In the genomic region with DNA sequence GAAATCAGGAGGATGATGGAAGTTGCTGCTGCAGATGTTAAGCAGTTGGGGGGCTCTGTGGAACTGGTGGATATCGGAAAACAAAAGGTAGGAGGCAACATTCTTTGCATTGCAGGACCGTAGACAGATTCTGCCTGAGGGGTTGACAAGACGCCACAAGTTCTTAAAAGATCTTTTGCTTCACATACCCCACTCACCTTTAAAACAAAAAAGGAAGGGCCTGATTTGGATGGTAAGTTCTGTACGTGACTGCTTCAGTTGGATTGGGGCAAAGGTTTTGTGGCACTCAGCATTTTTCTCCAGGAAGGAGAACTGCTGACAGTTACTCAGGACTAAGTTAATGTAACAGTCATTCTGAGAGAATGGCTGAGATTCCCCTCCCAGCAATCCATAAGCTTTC, we compare ENCODE assay signal across 11 cellular contexts. TPM values are rescaled to one million over a fixed set of nuclear protein-coding genes. Genes with fewer than 3 reads are reported as not detected.
DNase-seq lines count a peak whose midpoint lies in the region; ATAC-seq and TF ChIP-seq lines count a peak whose summit lies in the region.
"Had no signal": no experiment of that assay in that cellular context is flagged by ENCODE, and none has a peak within 500 bp of the region (broad histone marks: within the 10 kb centered on the region; RNA-seq: fewer than 3 reads in every experiment).

No MANE protein-coding gene starts in this region.

- H3K4me1 ChIP-seq in lower lobe of right lung (peaks cover 51% of the 10 kb centered on the region), thyroid gland (peaks cover 34 to 57% of the 10 kb centered on the region in 2 donors), heart left ventricle (peaks cover 0 to 61% (median 27%) of the 10 kb centered on the region in 12 donors)

- no peaks in the 10 kb centered on the region for H3K9me3 ChIP-seq in lower lobe of right lung
- no peaks in the 10 kb centered on the region for H3K9me3 ChIP-seq in thyroid gland
- no peaks in the 10 kb centered on the region for H3K9me3 ChIP-seq in heart left ventricle

- DNase-seq in activated CD4-positive, alpha-beta T cell treated with anti-CD3 and anti-CD28 coated beads, Interleukin-2, amount 10 ng/mL, durations not matched to agents 7 days and 5 days: no peak
- no peak for DNase-seq in activated CD4-positive, alpha-beta T cell treated with anti-CD3 and anti-CD28 coated beads, Interleukin-2, amount 50 U/mL, for 4 hours
- no peak for DNase-seq in activated naive CD8-positive, alpha-beta T cell treated with anti-CD3 and anti-CD28 coated beads, Interleukin-2, amount 50 U/mL, for 24 hours
- DNase-seq in lower lobe of right lung (no peak), thyroid gland (no peak), foreskin melanocyte (no peak), heart left ventricle (no peak)
- DNase-seq: activated gamma-delta T cell treated with Interleukin-2 at 50 U/mL for 16 hours, NCI-H2107, SW 1271 had no signal

- peak overlapping the region; percentile 98 for H3K27ac ChIP-seq in lower lobe of right lung
- H3K27ac ChIP-seq in thyroid gland: peak overlapping the region in 2 of 3 donors; percentile 79 to 97
- peak overlapping the region in 2 of 12 donors; percentile 35 to 95 for H3K27ac ChIP-seq in heart left ventricle

- CTCF ChIA-PET in activated CD4-positive, alpha-beta T cell treated with anti-CD3 and anti-CD28 coated beads, Interleukin-2, amount 10 ng/mL, durations not matched to agents 7 days and 5 days (lab: Charles Lee): no interaction called here

- no peak for ATAC-seq in activated naive CD8-positive, alpha-beta T cell treated with anti-CD3 and anti-CD28 coated beads, Interleukin-2, amount 50 U/mL, for 24 hours
- ATAC-seq in lower lobe of right lung (no peak), HG03175 (IDR thresholded peaks at IDR 0.05; ENCODE audit: unreplicated experiment) (no peak), heart left ventricle (no peak)

- peak overlapping the region; percentile 58 for H3K27ac Mint-ChIP-seq in activated CD4-positive, alpha-beta T cell treated with anti-CD3 and anti-CD28 coated beads, Interleukin-2, amount 10 ng/mL, durations not matched to agents 7 days and 5 days
- peak overlapping the region; percentile 87 for H3K27ac Mint-ChIP-seq in activated naive CD8-positive, alpha-beta T cell treated with anti-CD3 and anti-CD28 coated beads, Interleukin-2, amount 50 U/mL, for 24 hours

- H3K36me3 ChIP-seq in lower lobe of right lung (peaks cover 54% of the 10 kb centered on the region), thyroid gland (peaks cover 15 to 41% of the 10 kb centered on the region in 2 donors), heart left ventricle (peaks cover 0 to 62% (median 56%) of the 10 kb centered on the region in 9 donors)

- H3K9me3 Mint-ChIP-seq in activated CD4-positive, alpha-beta T cell treated with anti-CD3 and anti-CD28 coated beads, Interleukin-2, amount 10 ng/mL, durations not matched to agents 7 days and 5 days: no peaks in the 10 kb centered on the region
- no peaks in the 10 kb centered on the region for H3K9me3 Mint-ChIP-seq in activated naive CD8-positive, alpha-beta T cell treated with anti-CD3 and anti-CD28 coated beads, Interleukin-2, amount 50 U/mL, for 24 hours

- WGBS in thyroid gland, 2 donors: 83 to 87% methylated on average over 4 of the region's 4 CpGs
- WGBS in heart left ventricle, 4 donors: 74 to 83% (median 81%) methylated on average over 4 of the region's 4 CpGs

- peak overlapping the region; percentile 49 for H3K4me3 Mint-ChIP-seq in activated CD4-positive, alpha-beta T cell treated with anti-CD3 and anti-CD28 coated beads, Interleukin-2, amount 10 ng/mL, durations not matched to agents 7 days and 5 days
- peak overlapping the region; percentile 88 for H3K4me3 Mint-ChIP-seq in activated naive CD8-positive, alpha-beta T cell treated with anti-CD3 and anti-CD28 coated beads, Interleukin-2, amount 50 U/mL, for 24 hours

- peaks cover 61% of the 10 kb centered on the region for H3K4me1 Mint-ChIP-seq in activated CD4-positive, alpha-beta T cell treated with anti-CD3 and anti-CD28 coated beads, Interleukin-2, amount 10 ng/mL, durations not matched to agents 7 days and 5 days
- peaks cover 47% of the 10 kb centered on the region for H3K4me1 Mint-ChIP-seq in activated naive CD8-positive, alpha-beta T cell treated with anti-CD3 and anti-CD28 coated beads, Interleukin-2, amount 50 U/mL, for 24 hours

- POLR2A ChIA-PET in activated CD4-positive, alpha-beta T cell treated with anti-CD3 and anti-CD28 coated beads, Interleukin-2, amount 10 ng/mL, durations not matched to agents 7 days and 5 days (lab: Charles Lee): no interaction called here

- peaks cover 49% of the 10 kb centered on the region for H3K36me3 Mint-ChIP-seq in activated CD4-positive, alpha-beta T cell treated with anti-CD3 and anti-CD28 coated beads, Interleukin-2, amount 10 ng/mL, durations not matched to agents 7 days and 5 days (ENCODE audit: low read depth)
- H3K36me3 Mint-ChIP-seq in activated naive CD8-positive, alpha-beta T cell treated with anti-CD3 and anti-CD28 coated beads, Interleukin-2, amount 50 U/mL, for 24 hours (ENCODE audit: low read depth): peaks cover 37% of the 10 kb centered on the region

- TF ChIP-seq POLR2A in thyroid gland (IDR thresholded peaks at IDR 0.05) (no peak), heart left ventricle (IDR thresholded peaks at IDR 0.05) (no peak)

- no peaks in the 10 kb centered on the region for H3K27me3 Mint-ChIP-seq in activated CD4-positive, alpha-beta T cell treated with anti-CD3 and anti-CD28 coated beads, Interleukin-2, amount 10 ng/mL, durations not matched to agents 7 days and 5 days
- no peaks in the 10 kb centered on the region for H3K27me3 Mint-ChIP-seq in activated naive CD8-positive, alpha-beta T cell treated with anti-CD3 and anti-CD28 coated beads, Interleukin-2, amount 50 U/mL, for 24 hours

- TF ChIP-seq CTCF in lower lobe of right lung (IDR thresholded peaks at IDR 0.05): no peak
- no peak for TF ChIP-seq CTCF in thyroid gland (IDR thresholded peaks at IDR 0.05)
- TF ChIP-seq CTCF in heart left ventricle (IDR thresholded peaks at IDR 0.05): no peak

- H3K27me3 ChIP-seq in lower lobe of right lung (ENCODE audit: low read depth) (no peaks in the 10 kb centered on the region), thyroid gland (no peaks in the 10 kb centered on the region), heart left ventricle (no peaks in the 10 kb centered on the region)

- intact Hi-C loops in lower lobe of right lung (cut with DNase I): no loop called here
- intact Hi-C loops in thyroid gland (cut with DNase I): no loop called here
- intact Hi-C loops in heart left ventricle (cut with DNase I): no loop called here

- H3K4me3 ChIP-seq in lower lobe of right lung (peak overlapping the region; percentile 39), thyroid gland (replicated peaks in 1 of 3) (no peak overlapping the region), heart left ventricle (peak overlapping the region in 1 of 12 donors; percentile 60)

RNA-seq across cellular contexts. Expression of a gene that starts 5.2 kb away (rescaled TPM):
- total RNA-seq in activated CD4-positive, alpha-beta T cell treated with anti-CD3 and anti-CD28 coated beads, Interleukin-2, amount 10 ng/mL, durations not matched to agents 7 days and 5 days: 100 to 1,000 TPM; 145 to 163 TPM
- total RNA-seq in lower lobe of right lung (237 TPM), thyroid gland (100 to 1,000 TPM; 249 to 437 (median 301) TPM), heart left ventricle (100 to 1,000 TPM in 1 of 9 donors, 10 to 100 TPM in 8; 38.3 to 162 (median 76.3) TPM)
- 10 to 100 TPM; 50.1 to 90.4 TPM for polyA plus RNA-seq in heart left ventricle

RNA-seq across cellular contexts. Expression of a gene that starts 32.9 kb away (rescaled TPM):
- not detected for total RNA-seq in activated CD4-positive, alpha-beta T cell treated with anti-CD3 and anti-CD28 coated beads, Interleukin-2, amount 10 ng/mL, durations not matched to agents 7 days and 5 days
- not detected for total RNA-seq in lower lobe of right lung
- total RNA-seq in thyroid gland: 1 to 10 TPM in 1 of 4 donors, under 1 TPM in 1, not detected in 2; 0.25 to 1.0 TPM
- total RNA-seq in heart left ventricle: not detected
- under 1 TPM in 1 of 2 donors, not detected in 1; 0.03 TPM for polyA plus RNA-seq in heart left ventricle

RNA-seq across cellular contexts. Expression of a gene that starts 44.3 kb away (rescaled TPM):
- total RNA-seq in activated CD4-positive, alpha-beta T cell treated with anti-CD3 and anti-CD28 coated beads, Interleukin-2, amount 10 ng/mL, durations not matched to agents 7 days and 5 days: not detected
- total RNA-seq in lower lobe of right lung (not detected), thyroid gland (not detected), heart left ventricle (10 to 100 TPM in 3 of 9 donors, 1 to 10 TPM in 6; 1.3 to 13.6 (median 6.3) TPM)
- polyA plus RNA-seq in heart left ventricle: 10 to 100 TPM in 1 of 2 donors, 1 to 10 TPM in 1; 1.9 to 14.2 TPM
